ENCODE assay signal across 8 cellular contexts in genomic region chr14:65169351-65169750, GRCh38.
A peak's percentile ranks its signal among the peaks of the same experiment; 100 is the strongest.
DNase-seq lines count a peak whose midpoint lies in the region; ATAC-seq and TF ChIP-seq lines count a peak whose summit lies in the region.

No MANE protein-coding gene starts in this region.

- TF ChIP-seq EP300 in SK-N-SH (IDR thresholded peaks at IDR 0.05; ENCODE audit: borderline replicate concordance in 1 of 2, low read depth in 1 of 2, low read length in 1 of 2) = no peak

- CTCF ChIA-PET in SK-N-SH (lab: Yijun Ruan, JAX) = interaction anchor here (0.5 to 5.1 kb wide), 8 partner anchors 9 to 791 kb away, joined by 3 to 30 read pairs (median 5); partner anchors contain the start of gene FUT8

- DNase-seq in GM23248 (peak; percentile 86), MM.1S (peak; percentile 78), left ventricle myocardium superior (no peak), SK-N-SH (no peak), OCI-M1 (lab: John Stamatoyannopoulos, UW) (no peak), AML-193 (lab: John Stamatoyannopoulos, UW) (no peak), prostate gland (ENCODE audit: low spot score) (no peak)

- H3K4me3 ChIP-seq in GM23248 (no peak overlapping the region; the same call in 1 of the 2 replicates), MM.1S (ENCODE audit: low read length) (no peak overlapping the region), SK-N-SH (ENCODE audit: low read depth in 2 of 2, low read length in 1 of 2) (no peak overlapping the region), prostate gland (no peak overlapping the region)

- H3K27me3 ChIP-seq in GM23248 (replicated peaks; ENCODE audit: insufficient read depth) (no peaks in the 10 kb centered on the region), MM.1S (replicated peaks; ENCODE audit: insufficient read depth, low read length) (no peaks in the 10 kb centered on the region), SK-N-SH (ENCODE audit: insufficient read depth) (no peaks in the 10 kb centered on the region), prostate gland (replicated peaks; ENCODE audit: insufficient read depth) (no peaks in the 10 kb centered on the region)

- H3K79me2 ChIP-seq in GM23248 (ENCODE audit: insufficient read depth) = no peaks in the 10 kb centered on the region
- no peaks in the 10 kb centered on the region for H3K79me2 ChIP-seq in MM.1S (ENCODE audit: low read length)
- H3K79me2 ChIP-seq in SK-N-SH (ENCODE audit: insufficient read depth) = no peaks in the 10 kb centered on the region

- peaks cover 15% of the 10 kb centered on the region for H3K4me1 ChIP-seq in GM23248 (ENCODE audit: insufficient read depth)
- H3K4me1 ChIP-seq in MM.1S (ENCODE audit: low read length) = peaks cover 6% of the 10 kb centered on the region
- peaks cover 2 to 10% of the 10 kb centered on the region in 2 experiments; a peak in 2 of 4 replicates for H3K4me1 ChIP-seq in SK-N-SH (ENCODE audit: control insufficient read depth in 1 of 2, insufficient read depth in 2 of 2, low read depth in 1 of 2, low read length in 1 of 2)
- no peaks in the 10 kb centered on the region for H3K4me1 ChIP-seq in prostate gland (replicated peaks)

- POLR2A ChIA-PET in SK-N-SH (lab: Yijun Ruan, JAX) = interaction anchor here (0.8 to 1.1 kb wide), 2 partner anchors 114 to 243 kb away, joined by 3 read pairs; partner anchors contain the start of gene FUT8

- no peaks in the 10 kb centered on the region for H3K9me3 ChIP-seq in GM23248 (ENCODE audit: low read depth)
- no peaks in the 10 kb centered on the region for H3K9me3 ChIP-seq in MM.1S (replicated peaks; ENCODE audit: insufficient read depth, low read length)
- no peaks in the 10 kb centered on the region for H3K9me3 ChIP-seq in SK-N-SH
- no peaks in the 10 kb centered on the region for H3K9me3 ChIP-seq in prostate gland

- H3K4me2 ChIP-seq in GM23248 (ENCODE audit: unreplicated experiment) = peak overlapping the region; percentile 21
- H3K4me2 ChIP-seq in MM.1S (ENCODE audit: low read depth, low read length) = peak overlapping the region; percentile 11; the same call in 1 of the 2 replicates
- no peak overlapping the region for H3K4me2 ChIP-seq in SK-N-SH

- intact Hi-C loops in left ventricle myocardium superior (cut with micrococcal nuclease) = loop anchor here (5.0 kb wide), 1 partner anchor 658 kb away; no protein-coding TSS in a partner anchor
- intact Hi-C loops in prostate gland (cut with DNase I) = loop anchor here (5.0 to 10.0 kb wide), 2 partner anchors 655 to 793 kb away; no protein-coding TSS in a partner anchor

- peak overlapping the region; percentile 61 for H3K27ac ChIP-seq in GM23248
- peak overlapping the region; percentile 56; the same call in 1 of the 2 replicates for H3K27ac ChIP-seq in MM.1S (ENCODE audit: low read length)
- H3K27ac ChIP-seq in SK-N-SH (ENCODE audit: low read depth in 2 of 2, low read length in 1 of 2) = peak overlapping the region in 1 of 2 experiments; percentile 91; a peak in 1 of 4 replicates
- peak overlapping the region in 1 of 2 donors; percentile 5 for H3K27ac ChIP-seq in prostate gland

- H3F3A ChIP-seq in GM23248 (ENCODE audit: insufficient read depth) (peaks cover 10% of the 10 kb centered on the region; the same call in 1 of the 2 replicates), MM.1S (ENCODE audit: insufficient read depth, low read length) (peaks cover 7% of the 10 kb centered on the region), SK-N-SH (replicated peaks; ENCODE audit: insufficient read depth) (peaks cover 5% of the 10 kb centered on the region)

- no peaks in the 10 kb centered on the region for H3K36me3 ChIP-seq in GM23248 (ENCODE audit: low read depth)
- no peaks in the 10 kb centered on the region for H3K36me3 ChIP-seq in MM.1S (replicated peaks; ENCODE audit: insufficient read depth, low read length)
- no peaks in the 10 kb centered on the region for H3K36me3 ChIP-seq in SK-N-SH (replicated peaks in 1 of 2; ENCODE audit: control insufficient read depth in 1 of 2, insufficient read depth in 2 of 2, low read length in 1 of 2)
- H3K36me3 ChIP-seq in prostate gland = no peaks in the 10 kb centered on the region

- no peak for TF ChIP-seq RAD21 in SK-N-SH (IDR thresholded peaks at IDR 0.05; ENCODE audit: low read length)

- no peak for TF ChIP-seq CTCF in MM.1S (IDR thresholded peaks at IDR 0.05; ENCODE audit: low read length)
- no peak for TF ChIP-seq CTCF in SK-N-SH (IDR thresholded peaks at IDR 0.05)
- TF ChIP-seq CTCF in prostate gland (IDR thresholded peaks at IDR 0.05) = no peak

- H3K9me2 ChIP-seq in GM23248 (ENCODE audit: insufficient read depth) (no peaks in the 10 kb centered on the region), MM.1S (replicated peaks; ENCODE audit: insufficient read depth, low read length) (no peaks in the 10 kb centered on the region), SK-N-SH (no peaks in the 10 kb centered on the region)

- H2AFZ ChIP-seq in GM23248 (peak overlapping the region; percentile 46), MM.1S (ENCODE audit: low read length) (no peak overlapping the region), SK-N-SH (ENCODE audit: low read depth) (no peak overlapping the region)

- ATAC-seq in GM18502 (IDR thresholded peaks at IDR 0.05; ENCODE audit: poor library complexity, unreplicated experiment) (peak; percentile 84), left ventricle myocardium superior (peak; percentile 87)

- H3K9ac ChIP-seq in GM23248 (peak overlapping the region; percentile 26; the same call in 1 of the 2 replicates), MM.1S (ENCODE audit: low read length) (no peak overlapping the region), SK-N-SH (no peak overlapping the region)

- WGBS in GM23248 (ENCODE audit: low coverage in 1 of 2, low lambda C conversion rate in 2 of 2, missing lambda C conversion rate in 2 of 2), 2 experiments = 0 to 3% methylated on average over 1 of the region's 1 CpG
- 93% methylated on average over 1 of the region's 1 CpG for WGBS in SK-N-SH (ENCODE audit: low lambda C conversion rate)
- 71% methylated on average over 1 of the region's 1 CpG for WGBS in prostate gland

- H4K20me1 ChIP-seq in GM23248 (ENCODE audit: insufficient read depth) (no peaks in the 10 kb centered on the region), MM.1S (ENCODE audit: insufficient read depth, low read length) (no peaks in the 10 kb centered on the region), SK-N-SH (ENCODE audit: insufficient read depth) (no peaks in the 10 kb centered on the region)

- in situ Hi-C loops in GM23248 (cut with MboI) = loop anchor here (10.0 to 25.0 kb wide), 3 partner anchors 655 to 893 kb away; no protein-coding TSS in a partner anchor

- no peak for TF ChIP-seq POLR2A in prostate gland (IDR thresholded peaks at IDR 0.05)

TF ChIP-seq in SK-N-SH, 30 proteins besides CTCF, POLR2A, EP300 and RAD21:
- TF ChIP-seq MEF2A (IDR thresholded peaks at IDR 0.05; ENCODE audit: borderline replicate concordance, low read depth) (no peak), NRF1 (IDR thresholded peaks at IDR 0.05; ENCODE audit: low read depth, low read length) (no peak), TCF12 (IDR thresholded peaks at IDR 0.05) (no peak)

Comparison
In these comparisons a context has a peak if more than half of its experiments do, and no peak if none do; other contexts are left out.
1. DNase-seq: peak in GM23248 (single experiment) and MM.1S (single experiment); none in left ventricle myocardium superior (single experiment), SK-N-SH (single experiment), OCI-M1 (single experiment), AML-193 (0 of 2) and prostate gland (single experiment).